ENCODE assay signal across 12 cellular contexts in the genomic region with DNA sequence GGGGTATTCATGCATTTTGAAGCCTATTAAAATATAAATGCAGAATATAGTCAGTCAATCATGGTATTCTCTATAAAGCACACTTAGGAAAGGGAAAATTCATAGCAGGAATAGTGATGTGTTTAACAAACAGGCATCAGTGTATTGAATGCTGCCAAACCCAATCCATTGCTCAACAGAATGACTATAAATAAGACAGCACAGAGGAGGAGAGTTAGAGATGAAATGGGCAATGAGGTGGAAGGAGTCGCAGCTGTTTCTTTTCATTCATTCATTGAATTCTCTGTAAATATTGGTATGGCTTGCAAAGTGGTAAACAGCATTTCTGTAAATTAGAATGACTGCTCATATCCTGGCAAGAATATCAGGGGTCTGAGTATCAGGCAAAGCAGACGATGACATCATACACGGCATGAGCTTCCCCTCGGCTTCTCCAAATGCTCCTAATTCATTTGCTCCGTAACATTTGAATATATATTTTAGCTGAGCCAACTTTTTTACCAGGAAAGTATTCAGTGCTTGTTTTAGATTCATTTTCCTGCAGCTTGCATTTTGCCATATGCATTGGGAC.
DNase-seq lines count a peak whose midpoint lies in the region; ATAC-seq and TF ChIP-seq lines count a peak whose summit lies in the region.
"Had no signal": no experiment of that assay in that cellular context is flagged by ENCODE, and none has a peak within 500 bp of the region (broad histone marks: within the 10 kb centered on the region; RNA-seq: fewer than 3 reads in every experiment).

No MANE protein-coding gene starts in this region.

- peak overlapping the region; percentile 6 for H3K4me3 ChIP-seq in AG10803 (ENCODE audit: low read length)

- DNase-seq in AG10803 (ENCODE audit: low read depth) (peak; percentile 76), GM03348 (ENCODE audit: low spot score) (peak; percentile 36), NCI-H446 treated with DMSO at 0.1 percent for 48 hours (lab: John Stamatoyannopoulos, UW) (peak; percentile 83), dedifferentiated amniotic fluid mesenchymal stem cell (ENCODE audit: extremely low spot score) (peak; percentile 56), SIG-M5 (lab: John Stamatoyannopoulos, UW) (no peak)
- no peak for DNase-seq in stimulated activated CD4-positive, alpha-beta T cell treated with anti-CD3 and anti-CD28 coated beads, Interleukin-4, amount 100 ng/mL, for 24 hours
- DNase-seq in activated CD4-positive, alpha-beta T cell treated with anti-CD3 and anti-CD28 coated beads for 48 hours, result no peak
- DNase-seq: activated CD8-positive, alpha-beta T cell treated with anti-CD3 and anti-CD28 coated beads for 36 hours; effector memory CD8-positive, alpha-beta T cell; NCI-H526 treated with DMSO at 0.1 percent for 48 hours; SW 1271 had no signal

- no peak for ATAC-seq in HG03280 (IDR thresholded peaks at IDR 0.05; ENCODE audit: unreplicated experiment)
- ATAC-seq: activated CD8-positive, alpha-beta T cell treated with anti-CD3 and anti-CD28 coated beads for 36 hours; effector memory CD8-positive, alpha-beta T cell had no signal

- TF ChIP-seq CTCF in AG10803 (conservative IDR thresholded peaks at IDR 0.05; ENCODE audit: low read length), result no peak

Comparison
In these comparisons a context has a peak if more than half of its experiments do, and no peak if none do; other contexts are left out.
1. DNase-seq: peak in AG10803 (single experiment), GM03348 (single experiment), NCI-H446 treated with DMSO at 0.1 percent for 48 hours (single experiment) and dedifferentiated amniotic fluid mesenchymal stem cell (single experiment); none in stimulated activated CD4-positive, alpha-beta T cell treated with anti-CD3 and anti-CD28 coated beads, Interleukin-4, amount 100 ng/mL, for 24 hours (single experiment), SIG-M5 (single experiment) and activated CD4-positive, alpha-beta T cell treated with anti-CD3 and anti-CD28 coated beads for 48 hours (single experiment).